ENCODE assay signal across 12 cellular contexts in genomic region chr22:43925433-43926348, GRCh38. TPM values are rescaled to one million over a fixed set of nuclear protein-coding genes. Genes with fewer than 3 reads are reported as not detected.
DNase-seq lines count a peak whose midpoint lies in the region; ATAC-seq and TF ChIP-seq lines count a peak whose summit lies in the region.
"Had no signal": no experiment of that assay in that cellular context is flagged by ENCODE, and none has a peak within 500 bp of the region (broad histone marks: within the 10 kb centered on the region; RNA-seq: fewer than 3 reads in every experiment).

No MANE protein-coding gene starts in this region.

- CTCF ChIA-PET in activated naive CD4-positive, alpha-beta T cell treated with anti-CD3 and anti-CD28 coated beads for 36 hours (lab: Charles Lee): no interaction called here

- peak overlapping the region; percentile 36 for H3K4me3 ChIP-seq in iPS-18c (ENCODE audit: insufficient read depth, low read depth, low read length)
- H3K4me3 ChIP-seq in heart right ventricle: no peak overlapping the region
- H3K4me3 ChIP-seq: BLaER1 treated with 17β-estradiol and CSF1 and Interleukin-3, amounts not matched to agents 10 nM and 100 nM had no signal

- TF ChIP-seq CTCF in VCaP (conservative IDR thresholded peaks at IDR 0.05): no peak
- no peak for TF ChIP-seq CTCF in heart right ventricle (IDR thresholded peaks at IDR 0.05)
- no peak for TF ChIP-seq CTCF in GM20000 (IDR thresholded peaks at IDR 0.05; ENCODE audit: extremely low read depth, missing control alignments)

- no peaks in the 10 kb centered on the region for H3K9me3 Mint-ChIP-seq in activated naive CD4-positive, alpha-beta T cell treated with anti-CD3 and anti-CD28 coated beads for 36 hours
- H3K9me3 Mint-ChIP-seq in stimulated activated effector memory CD8-positive, alpha-beta T cell treated with anti-CD3 and anti-CD28 coated beads, Interleukin-12 subunit alpha, Interleukin-12 subunit beta, amount 100 ng/mL, for 72 hours: no peaks in the 10 kb centered on the region

- H3K4me3 Mint-ChIP-seq in activated naive CD4-positive, alpha-beta T cell treated with anti-CD3 and anti-CD28 coated beads for 36 hours: peak overlapping the region; percentile 54
- H3K4me3 Mint-ChIP-seq in stimulated activated effector memory CD8-positive, alpha-beta T cell treated with anti-CD3 and anti-CD28 coated beads, Interleukin-12 subunit alpha, Interleukin-12 subunit beta, amount 100 ng/mL, for 72 hours: peak overlapping the region; percentile 67

- H3K36me3 ChIP-seq in heart right ventricle: no peaks in the 10 kb centered on the region
- H3K36me3 ChIP-seq: BLaER1 treated with 17β-estradiol and CSF1 and Interleukin-3, amounts not matched to agents 10 nM and 100 nM had no signal

- peaks cover 6 to 47% (median 16%) of the 10 kb centered on the region in 7 donors for H3K27me3 ChIP-seq in heart right ventricle

- no peak for DNase-seq in activated naive CD4-positive, alpha-beta T cell treated with anti-CD3 and anti-CD28 coated beads for 36 hours
- DNase-seq in activated naive CD4-positive, alpha-beta T cell treated with Interleukin-2 at 50 U/mL for 16 hours: no peak
- DNase-seq in stimulated activated effector memory CD8-positive, alpha-beta T cell treated with anti-CD3 and anti-CD28 coated beads, Interleukin-12 subunit alpha, Interleukin-12 subunit beta, amount 100 ng/mL, for 72 hours (ENCODE audit: low spot score in 2 of 2): no peak
- no peak for DNase-seq in heart right ventricle
- no peak for DNase-seq in GM20000 (ENCODE audit: low spot score)
- DNase-seq: activated CD4-positive, CD25-positive, alpha-beta regulatory T cell treated with anti-CD3 and anti-CD28 coated beads, Interleukin-2, amount 50 U/mL, for 72 hours; NCI-H1092 had no signal

- ATAC-seq in stimulated activated effector memory CD8-positive, alpha-beta T cell treated with anti-CD3 and anti-CD28 coated beads, Interleukin-12 subunit alpha, Interleukin-12 subunit beta, amount 100 ng/mL, for 72 hours: no peak
- no peak for ATAC-seq in GM19351 (IDR thresholded peaks at IDR 0.05; ENCODE audit: unreplicated experiment)
- ATAC-seq in heart right ventricle: no peak

- no peaks in the 10 kb centered on the region for H3K36me3 Mint-ChIP-seq in activated naive CD4-positive, alpha-beta T cell treated with anti-CD3 and anti-CD28 coated beads for 36 hours (ENCODE audit: low read depth)
- H3K36me3 Mint-ChIP-seq in stimulated activated effector memory CD8-positive, alpha-beta T cell treated with anti-CD3 and anti-CD28 coated beads, Interleukin-12 subunit alpha, Interleukin-12 subunit beta, amount 100 ng/mL, for 72 hours: no peaks in the 10 kb centered on the region

- no peak overlapping the region for H3K27ac Mint-ChIP-seq in activated naive CD4-positive, alpha-beta T cell treated with anti-CD3 and anti-CD28 coated beads for 36 hours
- H3K27ac Mint-ChIP-seq in stimulated activated effector memory CD8-positive, alpha-beta T cell treated with anti-CD3 and anti-CD28 coated beads, Interleukin-12 subunit alpha, Interleukin-12 subunit beta, amount 100 ng/mL, for 72 hours: no peak overlapping the region

- 72% methylated on average over 6 of the region's 6 CpGs for WGBS in heart right ventricle, 2 donors

- H3K27ac ChIP-seq in VCaP (peak overlapping the region; percentile 18; the same call in 1 of the 2 replicates), heart right ventricle (no peak overlapping the region)
- H3K27ac ChIP-seq: BLaER1 treated with 17β-estradiol and CSF1 and Interleukin-3, amounts not matched to agents 10 nM and 100 nM had no signal

- H3K4me1 ChIP-seq in heart right ventricle: peaks cover 0 to 15% (median 9%) of the 10 kb centered on the region in 9 donors

- H3K27me3 Mint-ChIP-seq in activated naive CD4-positive, alpha-beta T cell treated with anti-CD3 and anti-CD28 coated beads for 36 hours (ENCODE audit: low read depth): peaks cover 7% of the 10 kb centered on the region

- H3K9me3 ChIP-seq in iPS-18c (ENCODE audit: control insufficient read depth, insufficient read depth, low read length) (no peaks in the 10 kb centered on the region), heart right ventricle (no peaks in the 10 kb centered on the region)
- H3K9me3 ChIP-seq: BLaER1 treated with 17β-estradiol and CSF1 and Interleukin-3, amounts not matched to agents 10 nM and 100 nM had no signal

- intact Hi-C loops in activated naive CD4-positive, alpha-beta T cell treated with anti-CD3 and anti-CD28 coated beads for 36 hours (cut with micrococcal nuclease): no loop called here
- intact Hi-C loops in heart right ventricle (cut with DNase I): no loop called here

- H3K4me1 Mint-ChIP-seq in activated naive CD4-positive, alpha-beta T cell treated with anti-CD3 and anti-CD28 coated beads for 36 hours (ENCODE audit: low read depth): peaks cover 4% of the 10 kb centered on the region
- peaks cover 7% of the 10 kb centered on the region for H3K4me1 Mint-ChIP-seq in stimulated activated effector memory CD8-positive, alpha-beta T cell treated with anti-CD3 and anti-CD28 coated beads, Interleukin-12 subunit alpha, Interleukin-12 subunit beta, amount 100 ng/mL, for 72 hours

RNA-seq across cellular contexts. Expression of gene PNPLA3, which starts 2.1 kb away (rescaled TPM):
- total RNA-seq in activated naive CD4-positive, alpha-beta T cell treated with anti-CD3 and anti-CD28 coated beads for 36 hours: under 1 TPM; 0.29 to 0.77 TPM
- total RNA-seq in heart right ventricle: under 1 TPM in 5 of 10 donors, not detected in 5; 0.08 to 0.95 (median 0.27) TPM
- polyA plus RNA-seq in heart right ventricle: under 1 TPM; 0.09 to 0.29 TPM

RNA-seq across cellular contexts. Expression of gene SAMM50, which starts 29.6 kb away (rescaled TPM):
- total RNA-seq in activated naive CD4-positive, alpha-beta T cell treated with anti-CD3 and anti-CD28 coated beads for 36 hours: 10 to 100 TPM; 35.9 to 37.8 TPM
- 10 to 100 TPM; 58.1 to 90.6 (median 74.1) TPM for total RNA-seq in heart right ventricle
- 10 to 100 TPM; 15.3 to 47.6 TPM for polyA plus RNA-seq in heart right ventricle

RNA-seq across cellular contexts. Expression of gene PNPLA5, which starts 33.9 kb away (rescaled TPM):
- not detected for total RNA-seq in activated naive CD4-positive, alpha-beta T cell treated with anti-CD3 and anti-CD28 coated beads for 36 hours
- total RNA-seq in heart right ventricle: not detected
- not detected for polyA plus RNA-seq in heart right ventricle
- polyA plus RNA-seq: esophagus had no signal
